2 cellular contexts compared by ENCODE assay signal in the genomic region with DNA sequence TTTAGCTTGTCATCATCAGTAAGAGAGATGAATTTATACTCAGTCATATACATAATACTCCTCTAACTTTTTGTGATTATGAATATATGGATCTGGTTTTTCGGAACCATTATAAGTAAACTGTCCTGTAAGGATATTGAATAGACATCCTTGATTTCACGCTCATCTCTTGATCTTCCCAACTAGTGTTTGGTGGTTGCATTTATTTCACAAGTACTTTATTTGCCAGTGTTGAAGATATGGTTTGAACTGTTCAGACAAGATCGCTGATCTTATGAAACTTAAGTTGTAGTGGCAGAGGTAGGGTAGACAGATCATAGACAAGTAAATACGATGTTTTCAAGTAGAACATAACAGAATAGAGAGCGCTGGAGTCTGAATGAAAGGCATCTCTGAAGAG.
TF ChIP-seq lines count a peak whose summit lies in the region.

No MANE protein-coding gene starts in this region.

TF ChIP-seq in liver, 16 proteins besides CTCF, POLR2A, EP300 and RAD21 (continued from another document):
- TF ChIP-seq, protein P1, sequence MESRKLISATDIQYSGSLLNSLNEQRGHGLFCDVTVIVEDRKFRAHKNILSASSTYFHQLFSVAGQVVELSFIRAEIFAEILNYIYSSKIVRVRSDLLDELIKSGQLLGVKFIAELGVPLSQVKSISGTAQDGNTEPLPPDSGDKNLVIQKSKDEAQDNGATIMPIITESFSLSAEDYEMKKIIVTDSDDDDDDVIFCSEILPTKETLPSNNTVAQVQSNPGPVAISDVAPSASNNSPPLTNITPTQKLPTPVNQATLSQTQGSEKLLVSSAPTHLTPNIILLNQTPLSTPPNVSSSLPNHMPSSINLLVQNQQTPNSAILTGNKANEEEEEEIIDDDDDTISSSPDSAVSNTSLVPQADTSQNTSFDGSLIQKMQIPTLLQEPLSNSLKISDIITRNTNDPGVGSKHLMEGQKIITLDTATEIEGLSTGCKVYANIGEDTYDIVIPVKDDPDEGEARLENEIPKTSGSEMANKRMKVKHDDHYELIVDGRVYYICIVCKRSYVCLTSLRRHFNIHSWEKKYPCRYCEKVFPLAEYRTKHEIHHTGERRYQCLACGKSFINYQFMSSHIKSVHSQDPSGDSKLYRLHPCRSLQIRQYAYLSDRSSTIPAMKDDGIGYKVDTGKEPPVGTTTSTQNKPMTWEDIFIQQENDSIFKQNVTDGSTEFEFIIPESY (IDR thresholded peaks at IDR 0.05): no peak
- TF ChIP-seq JUND (IDR thresholded peaks at IDR 0.05): no peak
- no peak for TF ChIP-seq TAF1 (conservative IDR thresholded peaks at IDR 0.05)
- TF ChIP-seq, protein P2, sequence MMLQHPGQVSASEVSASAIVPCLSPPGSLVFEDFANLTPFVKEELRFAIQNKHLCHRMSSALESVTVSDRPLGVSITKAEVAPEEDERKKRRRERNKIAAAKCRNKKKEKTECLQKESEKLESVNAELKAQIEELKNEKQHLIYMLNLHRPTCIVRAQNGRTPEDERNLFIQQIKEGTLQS (IDR thresholded peaks at IDR 0.05): no peak
- no peak for TF ChIP-seq HNF4G (IDR thresholded peaks at IDR 0.05)
- TF ChIP-seq RXRA (IDR thresholded peaks at IDR 0.05): no peak

TF ChIP-seq in WTC11, 78 proteins besides CTCF, POLR2A, EP300 and RAD21 (continued from another document):
- TF ChIP-seq, protein P3, sequence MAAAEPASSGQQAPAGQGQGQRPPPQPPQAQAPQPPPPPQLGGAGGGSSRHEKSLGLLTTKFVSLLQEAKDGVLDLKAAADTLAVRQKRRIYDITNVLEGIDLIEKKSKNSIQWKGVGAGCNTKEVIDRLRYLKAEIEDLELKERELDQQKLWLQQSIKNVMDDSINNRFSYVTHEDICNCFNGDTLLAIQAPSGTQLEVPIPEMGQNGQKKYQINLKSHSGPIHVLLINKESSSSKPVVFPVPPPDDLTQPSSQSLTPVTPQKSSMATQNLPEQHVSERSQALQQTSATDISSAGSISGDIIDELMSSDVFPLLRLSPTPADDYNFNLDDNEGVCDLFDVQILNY (CRISPR knock-in tag; IDR thresholded peaks at IDR 0.05): no peak
- TF ChIP-seq SOX15 (CRISPR knock-in tag; IDR thresholded peaks at IDR 0.05): no peak
